In genomic region chr2:187050409-187050998, GRCh38 we compare ENCODE assay signal across 1 cellular context.
TF ChIP-seq lines count a peak whose summit lies in the region.

No MANE protein-coding gene starts in this region.

TF ChIP-seq in GM12878, 131 proteins besides CTCF, POLR2A, EP300 and RAD21 (continued from another document):
- TF ChIP-seq REST (IDR thresholded peaks at IDR 0.05; ENCODE audit: low read depth, low read length): no peak
- TF ChIP-seq SMC3 (IDR thresholded peaks at IDR 0.05; ENCODE audit: borderline replicate concordance, low read length): no peak
- no peak for TF ChIP-seq IRF4 (IDR thresholded peaks at IDR 0.05; ENCODE audit: low read depth, low read length)
